In genomic region chr6:108710046-108710445, GRCh38 we compare ENCODE assay signal across 13 cellular contexts.
DNase-seq lines count a peak whose midpoint lies in the region; ATAC-seq and TF ChIP-seq lines count a peak whose summit lies in the region.
"Had no signal": no experiment of that assay in that cellular context is flagged by ENCODE, and none has a peak within 500 bp of the region (broad histone marks: within the 10 kb centered on the region; RNA-seq: fewer than 3 reads in every experiment).

No MANE protein-coding gene starts in this region.

- ATAC-seq in heart right ventricle (no peak), GM21447 (IDR thresholded peaks at IDR 0.05; ENCODE audit: unreplicated experiment) (no peak)
- ATAC-seq: GM23338 had no signal

- H3K79me1 ChIP-seq in mesenchymal stem cell (replicated peaks; ENCODE audit: low read length, poor library complexity, severe bottlenecking) (peaks cover 1% of the 10 kb centered on the region), trophoblast cell (ENCODE audit: low read length) (peaks cover 43% of the 10 kb centered on the region)

- TF ChIP-seq CTCF in cardiac muscle cell (IDR thresholded peaks at IDR 0.05; ENCODE audit: low read depth, low read length), result no peak
- TF ChIP-seq CTCF in heart right ventricle (IDR thresholded peaks at IDR 0.05), result no peak
- TF ChIP-seq CTCF in transverse colon (IDR thresholded peaks at IDR 0.05), result no peak

- H3K36me3 ChIP-seq in cardiac muscle cell, result no peaks in the 10 kb centered on the region
- no peaks in the 10 kb centered on the region for H3K36me3 ChIP-seq in heart right ventricle
- no peaks in the 10 kb centered on the region for H3K36me3 ChIP-seq in mesenchymal stem cell (ENCODE audit: control insufficient read depth in 1 of 2, insufficient read depth in 2 of 2, low read depth in 1 of 2, low read length in 2 of 2)
- H3K36me3 ChIP-seq in trophoblast cell (ENCODE audit: control insufficient read depth in 1 of 2, insufficient read depth in 2 of 2, low read length in 2 of 2), result no peaks in the 10 kb centered on the region
- H3K36me3 ChIP-seq in transverse colon, result no peaks in the 10 kb centered on the region
- H3K36me3 ChIP-seq: BLaER1 had no signal

- H3K4me3 ChIP-seq in cardiac muscle cell (no peak overlapping the region), heart right ventricle (no peak overlapping the region), mesenchymal stem cell (ENCODE audit: insufficient read depth in 1 of 2, low read depth in 1 of 2, low read length in 2 of 2) (no peak overlapping the region), trophoblast cell (ENCODE audit: low read depth, low read length) (no peak overlapping the region), transverse colon (no peak overlapping the region)
- H3K4me3 ChIP-seq: BLaER1, GM23338 had no signal

- no peaks in the 10 kb centered on the region for H3K27me3 ChIP-seq in cardiac muscle cell
- no peaks in the 10 kb centered on the region for H3K27me3 ChIP-seq in heart right ventricle
- H3K27me3 ChIP-seq in mesenchymal stem cell (ENCODE audit: control insufficient read depth in 1 of 2, insufficient read depth in 1 of 2, low read length in 2 of 2), result no peaks in the 10 kb centered on the region
- H3K27me3 ChIP-seq in trophoblast cell (ENCODE audit: insufficient read depth, low read length), result no peaks in the 10 kb centered on the region
- no peaks in the 10 kb centered on the region for H3K27me3 ChIP-seq in transverse colon
- H3K27me3 ChIP-seq: BLaER1 had no signal

- 86 to 91% methylated on average over 4 of the region's 4 CpGs for WGBS in heart right ventricle, 2 donors
- 92% methylated on average over 4 of the region's 4 CpGs for WGBS in mesenchymal stem cell
- WGBS in trophoblast cell (ENCODE audit: extremely low coverage, insufficient coverage, insufficient read length), result no CpG with 5 or more reads among the region's 4 CpGs
- WGBS in transverse colon (ENCODE audit: low coverage in 1 of 2), 2 donors, result 69% methylated on average over 4 of the region's 4 CpGs; no CpG with 5 or more reads in 1 of the 2 donors

- DNase-seq in cardiac muscle cell (ENCODE audit: low read depth in 1 of 2, low spot score in 1 of 2) (no peak), heart right ventricle (no peak), mesenchymal stem cell (no peak), trophoblast cell (no peak), transverse colon (no peak), iPS-NIHi7 (ENCODE audit: extremely low spot score) (no peak)
- no peak for DNase-seq in stimulated activated CD4-positive, alpha-beta T cell treated with anti-CD3 and anti-CD28 coated beads, Interleukin-4, amount 100 ng/mL, for 1 hour
- DNase-seq: 8988T; AML-193; CD4-positive, CD25-positive, alpha-beta regulatory T cell had no signal

- H3K79me2 ChIP-seq in trophoblast cell (ENCODE audit: control insufficient read depth, insufficient read depth, low read length, poor library complexity), result peaks cover 2% of the 10 kb centered on the region

- H2AFZ ChIP-seq in mesenchymal stem cell (ENCODE audit: low read depth, low read length) (no peak overlapping the region), trophoblast cell (ENCODE audit: insufficient read depth, low read length, poor library complexity) (no peak overlapping the region)
- H2AFZ ChIP-seq: GM23338 had no signal

- H3K4ac ChIP-seq in mesenchymal stem cell (ENCODE audit: low read depth in 1 of 2, low read length in 2 of 2), result no peak overlapping the region
- peak overlapping the region; percentile 13 for H3K4ac ChIP-seq in trophoblast cell (ENCODE audit: low read depth, low read length)

- no peak overlapping the region for H2BK5ac ChIP-seq in mesenchymal stem cell (ENCODE audit: low read depth, low read length, poor library complexity, severe bottlenecking)
- peak overlapping the region; percentile 84 for H2BK5ac ChIP-seq in trophoblast cell (ENCODE audit: low read depth, low read length, poor library complexity)

- in situ Hi-C loops in transverse colon (cut with MboI; ENCODE audit: low pct_ligation_motif_present in 1 of 4, low pct_unique_long_range_greater_than_20kb in 1 of 4, low sequenced_read_pairs in 3 of 4), result no loop called here

- H3K27ac ChIP-seq in cardiac muscle cell, result peak overlapping the region; percentile 71
- H3K27ac ChIP-seq in heart right ventricle, result no peak overlapping the region
- H3K27ac ChIP-seq in mesenchymal stem cell (ENCODE audit: low read length, poor library complexity, severe bottlenecking), result no peak overlapping the region
- peak overlapping the region; percentile 85 for H3K27ac ChIP-seq in trophoblast cell (ENCODE audit: low read depth, low read length)
- H3K27ac ChIP-seq in transverse colon, result peak overlapping the region in 3 of 4 donors; percentile 35 to 67 (median 48)
- H3K27ac ChIP-seq: BLaER1 had no signal

- H3K9me3 ChIP-seq in cardiac muscle cell (ENCODE audit: low read depth) (no peaks in the 10 kb centered on the region), heart right ventricle (no peaks in the 10 kb centered on the region), mesenchymal stem cell (ENCODE audit: control insufficient read depth, low read length) (no peaks in the 10 kb centered on the region), trophoblast cell (ENCODE audit: insufficient read depth, low read depth, low read length) (peaks cover 2% of the 10 kb centered on the region), transverse colon (no peaks in the 10 kb centered on the region)
- H3K9me3 ChIP-seq: BLaER1 had no signal

- H2BK12ac ChIP-seq in mesenchymal stem cell (ENCODE audit: low read length in 2 of 2) (no peak overlapping the region), trophoblast cell (ENCODE audit: low read length) (peak overlapping the region; percentile 78)

- no peak overlapping the region for H3K18ac ChIP-seq in mesenchymal stem cell (ENCODE audit: low read depth in 1 of 2, low read length in 2 of 2)
- peak overlapping the region; percentile 65 for H3K18ac ChIP-seq in trophoblast cell (ENCODE audit: low read length)

- intact Hi-C loops in heart right ventricle (cut with DNase I), result loop anchor here in 1 of 10 donors (5.0 kb wide), 1 partner anchor 47 kb away; no protein-coding TSS in a partner anchor
- intact Hi-C loops in transverse colon (cut with DNase I; ENCODE audit: low total_unique reads), result no loop called here

- H3K9ac ChIP-seq in mesenchymal stem cell (ENCODE audit: low read length) (no peak overlapping the region), trophoblast cell (ENCODE audit: low read length) (no peak overlapping the region)
- H3K9ac ChIP-seq: BLaER1 had no signal

- TF ChIP-seq POLR2A in transverse colon (IDR thresholded peaks at IDR 0.05), result no peak

- H4K12ac ChIP-seq in trophoblast cell (ENCODE audit: low read depth, low read length), result no peak overlapping the region

- H4K91ac ChIP-seq in mesenchymal stem cell (ENCODE audit: low read length) (no peak overlapping the region), trophoblast cell (ENCODE audit: low read depth, low read length) (peak overlapping the region; percentile 95)

- peak overlapping the region; percentile 32 for H4K8ac ChIP-seq in mesenchymal stem cell (ENCODE audit: low read length)
- no peak overlapping the region for H4K8ac ChIP-seq in trophoblast cell (ENCODE audit: low read depth, low read length)

- H3K4me2 ChIP-seq in mesenchymal stem cell (ENCODE audit: low read length, poor library complexity, severe bottlenecking) (no peak overlapping the region), trophoblast cell (ENCODE audit: low read length) (no peak overlapping the region)
- H3K4me2 ChIP-seq: BLaER1, GM23338 had no signal

- no peak overlapping the region for H2BK15ac ChIP-seq in mesenchymal stem cell (ENCODE audit: low read depth, poor library complexity, severe bottlenecking)

- no peak overlapping the region for H3K14ac ChIP-seq in mesenchymal stem cell (ENCODE audit: low read length in 2 of 2)
- peak overlapping the region; percentile 67 for H3K14ac ChIP-seq in trophoblast cell (ENCODE audit: low read length)

- peaks cover 43% of the 10 kb centered on the region for H3K4me1 ChIP-seq in cardiac muscle cell (ENCODE audit: low read depth)
- H3K4me1 ChIP-seq in heart right ventricle, result peaks cover 0 to 41% (median 18%) of the 10 kb centered on the region in 9 donors
- peaks cover 11% of the 10 kb centered on the region for H3K4me1 ChIP-seq in mesenchymal stem cell (ENCODE audit: control insufficient read depth, insufficient read depth, low read depth, low read length)
- peaks cover 39 to 52% of the 10 kb centered on the region in 2 experiments for H3K4me1 ChIP-seq in trophoblast cell (ENCODE audit: control insufficient read depth in 1 of 2, insufficient read depth in 2 of 2, low read length in 2 of 2)
- peaks cover 0 to 19% (median 3%) of the 10 kb centered on the region in 4 donors for H3K4me1 ChIP-seq in transverse colon
- H3K4me1 ChIP-seq: BLaER1 had no signal

- H2AK5ac ChIP-seq in mesenchymal stem cell (ENCODE audit: low read length, severe bottlenecking) (no peak overlapping the region), trophoblast cell (ENCODE audit: low read length) (peak overlapping the region; percentile 80)

- H3K23ac ChIP-seq in mesenchymal stem cell (ENCODE audit: low read length in 2 of 2), result no peak overlapping the region
- H3K23ac ChIP-seq in trophoblast cell (ENCODE audit: low read length), result no peak overlapping the region

- no peak for TF ChIP-seq EP300 in transverse colon (IDR thresholded peaks at IDR 0.05; ENCODE audit: low read depth)

- H2BK120ac ChIP-seq in mesenchymal stem cell (ENCODE audit: low read depth, low read length), result no peak overlapping the region
- H2BK120ac ChIP-seq in trophoblast cell (ENCODE audit: insufficient read depth, low read length, poor library complexity), result peak overlapping the region; percentile 75

Comparison
In these comparisons a context has a peak if more than half of its experiments do, and no peak if none do; other contexts are left out.
1. H3K27ac ChIP-seq: peak in cardiac muscle cell (single experiment), trophoblast cell (single experiment) and transverse colon (3 of 4); none in heart right ventricle (0 of 10) and mesenchymal stem cell (single experiment).